8 cellular contexts compared by ENCODE assay signal in genomic region chr2:181810823-181811695, GRCh38.
DNase-seq lines count a peak whose midpoint lies in the region; ATAC-seq and TF ChIP-seq lines count a peak whose summit lies in the region.

No MANE protein-coding gene starts in this region.

- H3K4me1 ChIP-seq in colonic mucosa (peaks cover 3% of the 10 kb centered on the region), mesendoderm (ENCODE audit: control insufficient read depth, low read depth, low read length) (peaks cover 7% of the 10 kb centered on the region), MM.1S (ENCODE audit: low read length) (no peaks in the 10 kb centered on the region)

- no peak overlapping the region for H2BK120ac ChIP-seq in mesendoderm (ENCODE audit: low read depth, low read length)

- TF ChIP-seq CTCF in colonic mucosa (IDR thresholded peaks at IDR 0.05) (no peak), MM.1S (IDR thresholded peaks at IDR 0.05; ENCODE audit: low read length) (no peak)

- H3K4ac ChIP-seq in mesendoderm (ENCODE audit: low read depth, low read length) = no peak overlapping the region

- H2AFZ ChIP-seq in MM.1S (ENCODE audit: low read length) = no peak overlapping the region

- no CpG with 5 or more reads among the region's 9 CpGs for WGBS in mesendoderm (ENCODE audit: extremely low coverage, insufficient coverage, low lambda C conversion rate)

- H3K36me3 ChIP-seq in colonic mucosa (no peaks in the 10 kb centered on the region), mesendoderm (ENCODE audit: control insufficient read depth, insufficient read depth, low read length) (no peaks in the 10 kb centered on the region), MM.1S (replicated peaks; ENCODE audit: insufficient read depth, low read length) (no peaks in the 10 kb centered on the region)

- intact Hi-C loops in colonic mucosa (cut with DNase I) = no loop called here

- no peaks in the 10 kb centered on the region for H3K79me1 ChIP-seq in mesendoderm (ENCODE audit: low read length)

- H3K27ac ChIP-seq in colonic mucosa (peak overlapping the region; percentile 60), mesendoderm (ENCODE audit: low read depth, low read length) (no peak overlapping the region), MM.1S (ENCODE audit: low read length) (no peak overlapping the region)

- no peak overlapping the region for H4K8ac ChIP-seq in mesendoderm (ENCODE audit: low read depth, low read length)

- no peaks in the 10 kb centered on the region for H3K79me2 ChIP-seq in mesendoderm (ENCODE audit: control insufficient read depth, insufficient read depth, low read length)
- no peaks in the 10 kb centered on the region for H3K79me2 ChIP-seq in MM.1S (ENCODE audit: low read length)

- H3K9ac ChIP-seq in colonic mucosa (ENCODE audit: low read depth in 2 of 2, low read length in 2 of 2) (no peak overlapping the region), mesendoderm (ENCODE audit: low read length) (peak overlapping the region; percentile 13), MM.1S (ENCODE audit: low read length) (no peak overlapping the region)

- H3K18ac ChIP-seq in mesendoderm (ENCODE audit: low read length) = peak overlapping the region; percentile 43

- peak; percentile 66 for DNase-seq in DMS153 (lab: John Stamatoyannopoulos, UW)
- DNase-seq in NCI-H2227 (lab: John Stamatoyannopoulos, UW; ENCODE audit: unreplicated experiment) = peak; percentile 8
- DNase-seq in colonic mucosa = peak; percentile 63
- DNase-seq in mesendoderm = peak; percentile 89
- no peak for DNase-seq in NCI-H1092 treated with DMSO at 0.1 percent for 48 hours (lab: John Stamatoyannopoulos, UW)
- no peak for DNase-seq in MM.1S
- DNase-seq in amniotic stem cell (lab: John Stamatoyannopoulos, UW) = no peak

- H2BK15ac ChIP-seq in mesendoderm (replicated peaks; ENCODE audit: low read depth) = no peak overlapping the region

- H3K9me3 ChIP-seq in colonic mucosa (no peaks in the 10 kb centered on the region), MM.1S (replicated peaks; ENCODE audit: insufficient read depth, low read length) (no peaks in the 10 kb centered on the region)

- H2AK5ac ChIP-seq in mesendoderm (ENCODE audit: low read length) = no peak overlapping the region

- no peak overlapping the region for H3K23ac ChIP-seq in mesendoderm (ENCODE audit: low read length)

- H3K4me2 ChIP-seq in mesendoderm (ENCODE audit: low read length) (no peak overlapping the region), MM.1S (ENCODE audit: low read depth, low read length) (no peak overlapping the region)

- no peaks in the 10 kb centered on the region for H4K20me1 ChIP-seq in MM.1S (ENCODE audit: insufficient read depth, low read length)

- no peak for ATAC-seq in HG02973 (IDR thresholded peaks at IDR 0.05; ENCODE audit: unreplicated experiment)

- H3K9me2 ChIP-seq in MM.1S (replicated peaks; ENCODE audit: insufficient read depth, low read length) = no peaks in the 10 kb centered on the region

- H3K56ac ChIP-seq in mesendoderm (ENCODE audit: low read length) = peak overlapping the region; percentile 43

- H3K4me3 ChIP-seq in colonic mucosa (no peak overlapping the region), mesendoderm (ENCODE audit: low read length) (no peak overlapping the region), MM.1S (ENCODE audit: low read length) (no peak overlapping the region)

- H3F3A ChIP-seq in MM.1S (ENCODE audit: insufficient read depth, low read length) = no peaks in the 10 kb centered on the region

- H2BK5ac ChIP-seq in mesendoderm (ENCODE audit: low read length) = peak overlapping the region; percentile 47

- H4K5ac ChIP-seq in mesendoderm (ENCODE audit: low read length) = no peak overlapping the region

- H3K27me3 ChIP-seq in colonic mucosa (no peaks in the 10 kb centered on the region), mesendoderm (ENCODE audit: insufficient read depth, low read length, poor library complexity) (no peaks in the 10 kb centered on the region), MM.1S (replicated peaks; ENCODE audit: insufficient read depth, low read length) (no peaks in the 10 kb centered on the region)

Comparison
In these comparisons a context has a peak if more than half of its experiments do, and no peak if none do; other contexts are left out.
1. DNase-seq: peak in DMS153 (single experiment), NCI-H2227 (single experiment), colonic mucosa (single experiment) and mesendoderm (single experiment); none in NCI-H1092 treated with DMSO at 0.1 percent for 48 hours (single experiment), MM.1S (single experiment) and amniotic stem cell (single experiment).